Comparison of ENCODE assay signal across 22 cellular contexts in genomic region chr6:52435345-52435744, GRCh38.
"Had no signal": no experiment of that assay in that cellular context is flagged by ENCODE, and none has a peak within 500 bp of the region (broad histone marks: within the 10 kb centered on the region; RNA-seq: fewer than 3 reads in every experiment).

No MANE protein-coding gene starts in this region.

- H3K9me3 ChIP-seq: lower lobe of right lung, ovary, psoas muscle, spleen, testis, tibial artery had no signal

- H3K4me1 ChIP-seq: lower lobe of right lung, psoas muscle, spleen, testis, tibial artery had no signal

- ATAC-seq: left ventricle myocardium superior; lower lobe of right lung; natural killer cell; psoas muscle; right cardiac atrium; stimulated activated memory B cell treated with anti-CD40 and anti-IgM and Interleukin-4, amounts not matched to agents 10 μg/mL and 1 μg/mL and 100 μg/mL, for 72 hours; stimulated activated naive CD8-positive, alpha-beta T cell treated with anti-CD3 and anti-CD28 coated beads, Interleukin-15, Interleukin-2, amounts not matched to agents 100 U/mL and 50 U/mL, for 24 hours had no signal

- H3K27ac ChIP-seq: lower lobe of right lung, ovary, psoas muscle, skin epidermis, spleen, testis, tibial artery had no signal

- H3K4me3 ChIP-seq: lower lobe of right lung, ovary, psoas muscle, skin epidermis, spleen, testis, tibial artery had no signal

- H3K36me3 ChIP-seq: ovary had no signal

- DNase-seq: cortex of kidney; effector CD4-positive, alpha-beta T cell; hypothalamus; immature natural killer cell; islet precursor cell; kidney glomerular epithelial cell; left ventricle myocardium superior; lower lobe of right lung; natural killer cell; occipital lobe; ovary; posterior cingulate gyrus; psoas muscle; right cardiac atrium; spleen; stimulated activated CD4-positive, alpha-beta T cell treated with anti-CD3 and anti-CD28 coated beads, Interleukin-4, amount 100 ng/mL, for 4 hours; stimulated activated naive CD8-positive, alpha-beta T cell treated with anti-CD3 and anti-CD28 coated beads, Interleukin-15, Interleukin-2, amounts not matched to agents 100 U/mL and 50 U/mL, for 24 hours; substantia nigra; testis; tibial artery had no signal

- H3K27me3 ChIP-seq: ovary, spleen, testis, tibial artery had no signal
